Comparison of ENCODE assay signal across 1 cellular context in the genomic region with DNA sequence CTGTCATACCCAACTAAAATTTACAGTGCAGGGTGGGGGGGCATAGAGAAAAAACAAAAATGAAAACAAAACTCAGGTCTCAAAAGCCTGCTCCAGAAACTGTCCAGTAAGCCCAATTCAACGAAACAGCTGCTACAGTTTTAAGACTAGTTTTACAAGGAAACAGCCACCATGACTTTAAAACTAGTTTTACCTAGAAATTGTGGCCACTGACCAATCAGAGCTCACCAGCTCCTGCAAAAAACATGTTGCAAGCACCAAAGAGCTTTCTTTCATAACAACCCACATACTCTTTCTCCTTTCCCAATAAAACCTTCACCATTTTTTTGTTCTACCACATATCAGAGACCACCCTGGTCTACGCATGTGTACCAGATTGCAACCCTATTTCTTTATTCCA.
TF ChIP-seq lines count a peak whose summit lies in the region.

No MANE protein-coding gene starts in this region.

TF ChIP-seq in HepG2, 621 proteins besides CTCF, POLR2A, EP300 and RAD21:
- TF ChIP-seq ZNF678 (CRISPR knock-in tag; IDR thresholded peaks at IDR 0.05), result no peak
- no peak for TF ChIP-seq ZNF382 (CRISPR knock-in tag; IDR thresholded peaks at IDR 0.05; ENCODE audit: borderline replicate concordance)
- TF ChIP-seq ZNF451 (CRISPR knock-in tag; IDR thresholded peaks at IDR 0.05), result no peak
- TF ChIP-seq ZNF468 (CRISPR knock-in tag; IDR thresholded peaks at IDR 0.05), result no peak
- TF ChIP-seq ZFAT (CRISPR knock-in tag; conservative IDR thresholded peaks at IDR 0.05), result peak; percentile 99
- peak; percentile 36; the same call in 1 of the 2 replicates for TF ChIP-seq NFYC (CRISPR knock-in tag; IDR thresholded peaks at IDR 0.05)
- TF ChIP-seq MAFK (conservative IDR thresholded peaks at IDR 0.05 in 1 of 2, IDR thresholded peaks at IDR 0.05 in 1 of 2; ENCODE audit: low read length in 2 of 2), result no peak
- no peak for TF ChIP-seq SP1 (IDR thresholded peaks at IDR 0.05)
- no peak for TF ChIP-seq SP1 (CRISPR knock-in tag; IDR thresholded peaks at IDR 0.05)
- TF ChIP-seq ZFYVE20 (CRISPR knock-in tag; IDR thresholded peaks at IDR 0.05; ENCODE audit: borderline replicate concordance, low read depth), result no peak
- TF ChIP-seq RXRA (CRISPR knock-in tag; IDR thresholded peaks at IDR 0.05), result no peak
- TF ChIP-seq ZNF841 (CRISPR knock-in tag; IDR thresholded peaks at IDR 0.05; ENCODE audit: borderline replicate concordance), result no peak
- TF ChIP-seq, protein P1, sequence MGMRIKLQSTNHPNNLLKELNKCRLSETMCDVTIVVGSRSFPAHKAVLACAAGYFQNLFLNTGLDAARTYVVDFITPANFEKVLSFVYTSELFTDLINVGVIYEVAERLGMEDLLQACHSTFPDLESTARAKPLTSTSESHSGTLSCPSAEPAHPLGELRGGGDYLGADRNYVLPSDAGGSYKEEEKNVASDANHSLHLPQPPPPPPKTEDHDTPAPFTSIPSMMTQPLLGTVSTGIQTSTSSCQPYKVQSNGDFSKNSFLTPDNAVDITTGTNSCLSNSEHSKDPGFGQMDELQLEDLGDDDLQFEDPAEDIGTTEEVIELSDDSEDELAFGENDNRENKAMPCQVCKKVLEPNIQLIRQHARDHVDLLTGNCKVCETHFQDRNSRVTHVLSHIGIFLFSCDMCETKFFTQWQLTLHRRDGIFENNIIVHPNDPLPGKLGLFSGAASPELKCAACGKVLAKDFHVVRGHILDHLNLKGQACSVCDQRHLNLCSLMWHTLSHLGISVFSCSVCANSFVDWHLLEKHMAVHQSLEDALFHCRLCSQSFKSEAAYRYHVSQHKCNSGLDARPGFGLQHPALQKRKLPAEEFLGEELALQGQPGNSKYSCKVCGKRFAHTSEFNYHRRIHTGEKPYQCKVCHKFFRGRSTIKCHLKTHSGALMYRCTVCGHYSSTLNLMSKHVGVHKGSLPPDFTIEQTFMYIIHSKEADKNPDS (CRISPR knock-in tag; IDR thresholded peaks at IDR 0.05), result no peak
- TF ChIP-seq ZFP36L1 (CRISPR knock-in tag; IDR thresholded peaks at IDR 0.05), result no peak
TF ChIP-seq in HepG2: peak in this region for 2.
